In the genomic region with DNA sequence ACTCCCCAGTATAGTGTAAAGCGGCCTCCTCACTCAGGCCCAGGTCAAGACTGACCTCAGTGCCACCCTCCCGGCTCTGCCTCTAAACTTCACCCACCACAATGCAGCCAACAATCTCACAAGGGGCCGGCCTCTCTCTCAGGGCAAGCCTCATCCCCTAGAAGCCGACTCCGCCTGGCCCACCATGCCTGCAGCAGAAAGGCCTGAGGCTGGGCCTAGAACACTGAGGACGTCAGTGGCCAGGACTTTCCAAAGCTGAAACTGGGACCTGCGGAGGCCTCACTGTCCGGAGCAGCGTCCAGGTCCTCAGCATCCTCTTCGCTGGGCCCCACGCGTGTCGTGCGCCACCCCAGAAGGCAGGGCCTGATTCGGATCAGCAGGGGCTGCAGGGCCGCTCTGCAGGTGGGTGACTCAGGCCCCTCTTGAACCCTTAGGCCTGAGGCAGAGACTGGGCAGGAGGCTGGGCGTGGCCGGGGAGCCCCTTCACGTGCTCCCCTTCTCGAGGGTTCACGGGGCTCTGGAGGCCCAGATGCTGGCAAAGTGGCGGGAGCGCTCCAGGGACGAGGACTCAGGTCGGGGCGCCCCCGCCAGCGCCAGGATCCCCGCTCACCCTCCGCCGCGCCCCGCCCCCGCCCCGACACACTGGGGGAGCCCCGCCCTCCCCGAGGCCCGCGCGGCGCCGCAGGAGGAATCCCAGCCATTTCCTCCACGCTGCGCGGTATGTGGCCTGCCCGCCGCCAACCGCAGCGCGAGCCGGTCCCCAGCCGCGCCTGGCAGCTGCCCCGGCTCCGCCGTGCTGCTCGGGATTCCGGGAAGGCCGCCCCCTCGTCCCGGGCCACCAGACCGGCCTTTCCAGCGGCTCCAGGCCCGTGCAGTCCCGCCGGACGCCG, we compare ENCODE assay signal across 9 cellular contexts. TPM values are rescaled to one million over a fixed set of nuclear protein-coding genes. Genes with fewer than 3 reads are reported as not detected.
DNase-seq lines count a peak whose midpoint lies in the region; ATAC-seq and TF ChIP-seq lines count a peak whose summit lies in the region.
"Had no signal": no experiment of that assay in that cellular context is flagged by ENCODE, and none has a peak within 500 bp of the region (broad histone marks: within the 10 kb centered on the region; RNA-seq: fewer than 3 reads in every experiment).

No MANE protein-coding gene starts in this region.

- H3K27me3 Mint-ChIP-seq in activated naive CD8-positive, alpha-beta T cell treated with anti-CD3 and anti-CD28 coated beads for 36 hours = no peaks in the 10 kb centered on the region

- peak overlapping the region; percentile 58 for H3K9ac ChIP-seq in OCI-LY3 (ENCODE audit: low read length)

- no peak overlapping the region for H3K27ac Mint-ChIP-seq in activated naive CD8-positive, alpha-beta T cell treated with anti-CD3 and anti-CD28 coated beads for 36 hours

- H3K9me3 Mint-ChIP-seq in activated naive CD8-positive, alpha-beta T cell treated with anti-CD3 and anti-CD28 coated beads for 36 hours = peaks cover 10% of the 10 kb centered on the region

- H3K9me3 ChIP-seq in OCI-LY3 (ENCODE audit: insufficient read depth, low read length) = peaks cover 8% of the 10 kb centered on the region
- H3K9me3 ChIP-seq in gastrocnemius medialis = no peaks in the 10 kb centered on the region
- no peaks in the 10 kb centered on the region; the same call in 1 of the 2 replicates for H3K9me3 ChIP-seq in BE2C

- TF ChIP-seq CTCF in OCI-LY3 (IDR thresholded peaks at IDR 0.05; ENCODE audit: low read depth, low read length) = no peak
- no peak for TF ChIP-seq CTCF in gastrocnemius medialis (IDR thresholded peaks at IDR 0.05 in 4 of 5, conservative IDR thresholded peaks at IDR 0.05 in 1 of 5)
- TF ChIP-seq CTCF in BE2C (IDR thresholded peaks at IDR 0.05; ENCODE audit: low read depth, low read length) = no peak

- H2AFZ ChIP-seq in OCI-LY3 (ENCODE audit: low read depth, low read length) = no peak overlapping the region; the same call in 1 of the 2 replicates

- H3K27me3 ChIP-seq in OCI-LY3 (ENCODE audit: low read depth, low read length) (no peaks in the 10 kb centered on the region), gastrocnemius medialis (no peaks in the 10 kb centered on the region), BE2C (no peaks in the 10 kb centered on the region)
- H3K27me3 ChIP-seq: cardiac muscle cell had no signal

- H3K4me1 Mint-ChIP-seq in activated naive CD8-positive, alpha-beta T cell treated with anti-CD3 and anti-CD28 coated beads for 36 hours = peaks cover 45% of the 10 kb centered on the region

- peaks cover 10% of the 10 kb centered on the region for H3K36me3 Mint-ChIP-seq in activated naive CD8-positive, alpha-beta T cell treated with anti-CD3 and anti-CD28 coated beads for 36 hours

- no peak overlapping the region for H3K4me3 Mint-ChIP-seq in activated naive CD8-positive, alpha-beta T cell treated with anti-CD3 and anti-CD28 coated beads for 36 hours

- TF ChIP-seq POLR2A in gastrocnemius medialis (IDR thresholded peaks at IDR 0.05) = no peak

- no peaks in the 10 kb centered on the region for H3K79me2 ChIP-seq in OCI-LY3 (ENCODE audit: low read length)

- DNase-seq in ACHN (peak; percentile 83), left ventricle myocardium superior (peak; percentile 80), gastrocnemius medialis (no peak), NCI-H2227 (lab: John Stamatoyannopoulos, UW; ENCODE audit: unreplicated experiment) (no peak), BE2C (no peak), NCI-H446 (lab: John Stamatoyannopoulos, UW) (no peak)
- DNase-seq in activated naive CD8-positive, alpha-beta T cell treated with anti-CD3 and anti-CD28 coated beads for 36 hours = peak; percentile 49

- peaks cover 92% of the 10 kb centered on the region for H3K4me1 ChIP-seq in OCI-LY3 (ENCODE audit: low read length)
- H3K4me1 ChIP-seq in gastrocnemius medialis = peaks cover 2 to 3% of the 10 kb centered on the region in 2 donors
- H3K4me1 ChIP-seq in BE2C = peaks cover 4% of the 10 kb centered on the region

- peak; percentile 80 for ATAC-seq in left ventricle myocardium superior
- peak in 1 of 2 donors; percentile 53 for ATAC-seq in gastrocnemius medialis

- H3K4me2 ChIP-seq in OCI-LY3 (ENCODE audit: low read length) = peak overlapping the region; percentile 93

- intact Hi-C loops in left ventricle myocardium superior (cut with micrococcal nuclease) = no loop called here
- intact Hi-C loops in gastrocnemius medialis (cut with DNase I; ENCODE audit: low total_unique reads) = loop anchor here (5.0 kb wide), 1 partner anchor 41 kb away; no protein-coding TSS in a partner anchor

- H4K20me1 ChIP-seq in OCI-LY3 (ENCODE audit: insufficient read depth, low read length) = no peaks in the 10 kb centered on the region

- in situ Hi-C loops in ACHN (cut with HindIII; ENCODE audit: low pct_ligation_motif_present, low pct_unique_long_range_greater_than_20kb, low sequenced_read_pairs) = no loop called here
- in situ Hi-C loops in gastrocnemius medialis (cut with MboI; ENCODE audit: low sequenced_read_pairs in 4 of 4) = loop anchor here in 1 of 4 donors (10.0 kb wide), 1 partner anchor 264 kb away; a partner anchor contains a TSS

- H3K4me3 ChIP-seq in OCI-LY3 (ENCODE audit: low read length) (peak overlapping the region; percentile 74), gastrocnemius medialis (peak overlapping the region; percentile 51 to 65 (median 56)), BE2C (ENCODE audit: low read depth, low read length) (no peak overlapping the region)
- H3K4me3 ChIP-seq: cardiac muscle cell had no signal

- H3K36me3 ChIP-seq in OCI-LY3 (replicated peaks; ENCODE audit: low read depth, low read length) = peaks cover 5% of the 10 kb centered on the region
- no peaks in the 10 kb centered on the region for H3K36me3 ChIP-seq in gastrocnemius medialis
- H3K36me3 ChIP-seq in BE2C = no peaks in the 10 kb centered on the region
- H3K36me3 ChIP-seq: cardiac muscle cell had no signal

- H3K27ac ChIP-seq in OCI-LY3 (ENCODE audit: low read length) (peak overlapping the region; percentile 72), gastrocnemius medialis (peak overlapping the region; percentile 55 to 80 (median 72))

RNA-seq across cellular contexts. Expression of a gene that starts 53.1 kb away (rescaled TPM):
- total RNA-seq in activated naive CD8-positive, alpha-beta T cell treated with anti-CD3 and anti-CD28 coated beads for 36 hours = not detected
- 77.1 TPM for total RNA-seq in left ventricle myocardium superior
- 100 to 1,000 TPM; 152 to 246 (median 186) TPM for total RNA-seq in gastrocnemius medialis
- polyA plus RNA-seq in BE2C (2012; ENCODE audit: insufficient read depth, insufficient read length, low read depth) = 91.9 TPM

Comparison
In these comparisons a context has a peak if more than half of its experiments do, and no peak if none do; other contexts are left out.
1. DNase-seq: peak in ACHN (single experiment), activated naive CD8-positive, alpha-beta T cell treated with anti-CD3 and anti-CD28 coated beads for 36 hours (single experiment) and left ventricle myocardium superior (single experiment); none in gastrocnemius medialis (0 of 2), NCI-H2227 (single experiment), BE2C (single experiment) and NCI-H446 (0 of 2).
2. RNA of a gene that starts 53.1 kb away (total RNA-seq): 152 to 246 TPM in gastrocnemius medialis and 77.1 TPM in left ventricle myocardium superior (single experiment); not detected in activated naive CD8-positive, alpha-beta T cell treated with anti-CD3 and anti-CD28 coated beads for 36 hours; every median in the first group is over 10 times any median in the second.